ENCODE assay signal across 8 cellular contexts in genomic region chr5:6745706-6746217, GRCh38. TPM values are rescaled to one million over a fixed set of nuclear protein-coding genes. Genes with fewer than 3 reads are reported as not detected.
A peak's percentile ranks its signal among the peaks of the same experiment; 100 is the strongest.
DNase-seq lines count a peak whose midpoint lies in the region; ATAC-seq, FAIRE-seq and TF ChIP-seq lines count a peak whose summit lies in the region.

No MANE protein-coding gene starts in this region.

- WGBS in small intestine, 3 donors, result 64 to 66% (median 66%) methylated on average over 10 of the region's 10 CpGs

- peak; percentile 65 for ATAC-seq in activated T-helper 17 cell treated with anti-CD3 and anti-CD28 coated beads, Interleukin-2, amount 50 U/mL, for 72 hours (replicated peaks)
- peak; percentile 62 to 67 for ATAC-seq in left cardiac atrium

- no peaks in the 10 kb centered on the region for H3K27me3 Mint-ChIP-seq in activated T-helper 17 cell treated with anti-CD3 and anti-CD28 coated beads, Interleukin-2, amount 50 U/mL, for 72 hours

- peaks cover 5% of the 10 kb centered on the region for H3K4me1 Mint-ChIP-seq in activated T-helper 17 cell treated with anti-CD3 and anti-CD28 coated beads, Interleukin-2, amount 50 U/mL, for 72 hours

- H3K4me3 ChIP-seq in small intestine (ENCODE audit: low read depth in 1 of 2, low read length in 2 of 2), result no peak overlapping the region

- peaks cover 99% of the 10 kb centered on the region for H3K36me3 Mint-ChIP-seq in activated T-helper 17 cell treated with anti-CD3 and anti-CD28 coated beads, Interleukin-2, amount 50 U/mL, for 72 hours (ENCODE audit: low read depth)

- DNase-seq in EH (ENCODE audit: low read depth) (peak; percentile 69), HEK293T (ENCODE audit: extremely low spot score) (peak; percentile 39), NCI-H146 treated with DMSO at 0.1 percent for 48 hours (lab: John Stamatoyannopoulos, UW; ENCODE audit: unreplicated experiment) (peak; percentile 3), left cardiac atrium (no peak), small intestine (peak; percentile 81), mesenteric fat pad (ENCODE audit: low spot score) (no peak)

- POLR2A ChIA-PET in HEK293T (lab: Yijun Ruan, JAX), result interaction anchor here (1.2 kb wide), 1 partner anchor 16 kb away, joined by 4 read pairs; no protein-coding TSS in a partner anchor

- CTCF ChIA-PET in HEK293T (lab: Yijun Ruan, JAX), result interaction anchor here (0.5 to 1.1 kb wide), 6 partner anchors 11 to 258 kb away, joined by 3 to 5 read pairs (median 3); no protein-coding TSS in a partner anchor

- H3K9me3 ChIP-seq in small intestine (ENCODE audit: control insufficient read depth, low read depth), result no peaks in the 10 kb centered on the region

- no peaks in the 10 kb centered on the region for H3K9me3 Mint-ChIP-seq in activated T-helper 17 cell treated with anti-CD3 and anti-CD28 coated beads, Interleukin-2, amount 50 U/mL, for 72 hours

- intact Hi-C loops in left cardiac atrium (cut with DNase I), result loop anchor here in 1 of 2 donors (5.0 to 10.0 kb wide), 3 partner anchors 113 to 1251 kb away; partner anchors contain the start of genes MED10, NSUN2 and SRD5A1

- peaks cover 0 to 3% of the 10 kb centered on the region in 2 donors for H3K4me1 ChIP-seq in small intestine (ENCODE audit: control insufficient read depth in 2 of 2, insufficient read depth in 1 of 2, low read depth in 1 of 2, low read length in 1 of 2)

- H3K27ac ChIP-seq in small intestine (ENCODE audit: low read depth in 1 of 2, low read length in 1 of 2), result no peak overlapping the region

- FAIRE-seq in A204.1 (lab: Jason Lieb, UNC) (peak; percentile 80), small intestine (lab: Jason Lieb, UNC) (no peak)

- no peak overlapping the region for H3K27ac Mint-ChIP-seq in activated T-helper 17 cell treated with anti-CD3 and anti-CD28 coated beads, Interleukin-2, amount 50 U/mL, for 72 hours

- no peaks in the 10 kb centered on the region for H3K27me3 ChIP-seq in small intestine (ENCODE audit: control insufficient read depth in 2 of 2, insufficient read depth in 2 of 2, low read length in 2 of 2)

- no peak overlapping the region for H3K4me3 Mint-ChIP-seq in activated T-helper 17 cell treated with anti-CD3 and anti-CD28 coated beads, Interleukin-2, amount 50 U/mL, for 72 hours

- peaks cover 10 to 11% of the 10 kb centered on the region in 2 donors for H3K36me3 ChIP-seq in small intestine (ENCODE audit: control insufficient read depth in 2 of 2, insufficient read depth in 2 of 2, low read length in 2 of 2)

TF ChIP-seq in HEK293T, 16 proteins besides CTCF, POLR2A, EP300 and RAD21:
- TF ChIP-seq ARNT (IDR thresholded peaks at IDR 0.05) (no peak), FOXA1 (IDR thresholded peaks at IDR 0.05) (no peak), L3MBTL2 (conservative IDR thresholded peaks at IDR 0.05) (no peak), ZNF384 (IDR thresholded peaks at IDR 0.05) (no peak), ELF4 (IDR thresholded peaks at IDR 0.05) (no peak), NFRKB (IDR thresholded peaks at IDR 0.05) (no peak), CTBP1 (IDR thresholded peaks at IDR 0.05; ENCODE audit: borderline replicate concordance) (no peak), FOXM1 (IDR thresholded peaks at IDR 0.05; ENCODE audit: borderline replicate concordance) (no peak), HDGF (IDR thresholded peaks at IDR 0.05; ENCODE audit: borderline replicate concordance) (no peak), BHLHE40 (IDR thresholded peaks at IDR 0.05; ENCODE audit: borderline replicate concordance) (no peak), FOXK2 (IDR thresholded peaks at IDR 0.05) (no peak), PKNOX1 (IDR thresholded peaks at IDR 0.05) (no peak), SUZ12 (IDR thresholded peaks at IDR 0.05) (no peak), TARDBP (IDR thresholded peaks at IDR 0.05) (no peak)

RNA-seq across cellular contexts. Expression of gene TENT4A, which starts 32.5 kb away (rescaled TPM):
- 10 to 100 TPM; 39.0 to 52.4 TPM for total RNA-seq in activated T-helper 17 cell treated with anti-CD3 and anti-CD28 coated beads, Interleukin-2, amount 50 U/mL, for 72 hours
- total RNA-seq in left cardiac atrium (10 to 100 TPM; 12.1 to 14.8 TPM), mesenteric fat pad (29.8 TPM)
- polyA plus RNA-seq in small intestine, result 10 to 100 TPM in 2 of 3 donors, 1 to 10 TPM in 1; 8.6 to 12.3 (median 10.0) TPM

Comparison
In these comparisons a context has a peak if more than half of its experiments do, and no peak if none do; other contexts are left out.
1. DNase-seq: peak in EH (single experiment), HEK293T (single experiment), NCI-H146 treated with DMSO at 0.1 percent for 48 hours (single experiment) and small intestine (single experiment); none in left cardiac atrium (single experiment) and mesenteric fat pad (single experiment).